12 cellular contexts compared by ENCODE assay signal in the genomic region with DNA sequence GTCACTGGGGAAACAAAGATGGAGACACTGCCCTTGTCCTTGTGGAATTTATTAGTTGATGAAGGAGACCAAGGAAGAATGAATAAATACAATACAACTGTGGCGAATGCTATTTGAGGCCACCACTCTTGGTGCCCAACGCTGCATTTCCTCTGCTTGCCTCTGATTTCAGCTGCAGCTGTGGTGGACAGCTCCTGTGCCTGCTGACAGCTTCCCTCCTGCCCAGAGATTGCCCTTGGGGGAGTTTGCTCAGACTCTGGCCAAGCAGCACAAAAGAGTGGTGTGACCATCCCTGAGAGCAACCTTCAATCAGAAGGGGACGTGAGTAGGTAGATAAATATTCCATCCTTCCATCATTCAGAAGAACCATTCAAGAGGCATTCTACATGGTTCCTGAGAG.
A peak's percentile ranks its signal among the peaks of the same experiment; 100 is the strongest.
DNase-seq lines count a peak whose midpoint lies in the region; ATAC-seq and TF ChIP-seq lines count a peak whose summit lies in the region.
"Had no signal": no experiment of that assay in that cellular context is flagged by ENCODE, and none has a peak within 500 bp of the region (broad histone marks: within the 10 kb centered on the region; RNA-seq: fewer than 3 reads in every experiment).

No MANE protein-coding gene starts in this region.

- H3K4me3 ChIP-seq in heart left ventricle = no peak overlapping the region
- H3K4me3 ChIP-seq in right atrium auricular region = no peak overlapping the region
- no peak overlapping the region for H3K4me3 ChIP-seq in astrocyte of the spinal cord (ENCODE audit: low read depth, low read length)
- H3K4me3 ChIP-seq in tibial nerve = no peak overlapping the region
- H3K4me3 ChIP-seq: transverse colon had no signal

- ATAC-seq in heart left ventricle (peak in 3 of 4 donors; percentile 65 to 83 (median 71)), esophagus mucosa (no peak)

- H3K27ac ChIP-seq in heart left ventricle (no peak overlapping the region), right atrium auricular region (no peak overlapping the region), tibial nerve (no peak overlapping the region)
- H3K27ac ChIP-seq: transverse colon had no signal

- no peak for TF ChIP-seq POLR2A in heart left ventricle (IDR thresholded peaks at IDR 0.05)
- no peak for TF ChIP-seq POLR2A in tibial nerve (IDR thresholded peaks at IDR 0.05)

- H3K4me1 ChIP-seq in heart left ventricle (no peaks in the 10 kb centered on the region), right atrium auricular region (no peaks in the 10 kb centered on the region), tibial nerve (no peaks in the 10 kb centered on the region)
- H3K4me1 ChIP-seq: transverse colon had no signal

- H3K36me3 ChIP-seq in heart left ventricle (no peaks in the 10 kb centered on the region), right atrium auricular region (no peaks in the 10 kb centered on the region), tibial nerve (no peaks in the 10 kb centered on the region)
- H3K36me3 ChIP-seq: transverse colon had no signal

- no peaks in the 10 kb centered on the region for H3K9me3 ChIP-seq in heart left ventricle
- no peaks in the 10 kb centered on the region for H3K9me3 ChIP-seq in right atrium auricular region
- H3K9me3 ChIP-seq in tibial nerve = no peaks in the 10 kb centered on the region
- H3K9me3 ChIP-seq: transverse colon had no signal

- TF ChIP-seq EP300 in tibial nerve (IDR thresholded peaks at IDR 0.05) = no peak

- in situ Hi-C loops in astrocyte of the spinal cord (cut with HindIII; ENCODE audit: low sequenced_read_pairs) = no loop called here

- 24 to 34% (median 30%) methylated on average over 3 of the region's 3 CpGs for WGBS in heart left ventricle, 4 donors
- WGBS in tibial nerve, 2 donors = 33 to 38% methylated on average over 3 of the region's 3 CpGs

- peaks cover 0 to 3% (median 0%) of the 10 kb centered on the region in 9 donors for H3K27me3 ChIP-seq in heart left ventricle
- no peaks in the 10 kb centered on the region for H3K27me3 ChIP-seq in right atrium auricular region
- no peaks in the 10 kb centered on the region for H3K27me3 ChIP-seq in tibial nerve
- H3K27me3 ChIP-seq: transverse colon had no signal

- intact Hi-C loops in heart left ventricle (cut with DNase I) = no loop called here

- DNase-seq in heart left ventricle (peak in 2 of 5 donors; percentile 24 to 33), right atrium auricular region (ENCODE audit: low spot score) (no peak), astrocyte of the spinal cord (ENCODE audit: low read depth, low spot score) (peak; percentile 4), kidney tubule cell (ENCODE audit: low spot score) (peak; percentile 17), NCI-H748 treated with DMSO at 0.1 percent for 48 hours (lab: John Stamatoyannopoulos, UW) (no peak), tibial nerve (ENCODE audit: low spot score in 2 of 2) (no peak), NCI-H2227 (lab: John Stamatoyannopoulos, UW; ENCODE audit: unreplicated experiment) (no peak)
- DNase-seq: EL, hippocampal formation, NCI-H2081, transverse colon had no signal

- TF ChIP-seq CTCF in heart left ventricle (IDR thresholded peaks at IDR 0.05) = no peak
- TF ChIP-seq CTCF in right atrium auricular region (IDR thresholded peaks at IDR 0.05) = no peak
- TF ChIP-seq CTCF in astrocyte of the spinal cord (IDR thresholded peaks at IDR 0.05; ENCODE audit: low read depth, low read length) = no peak
- no peak for TF ChIP-seq CTCF in tibial nerve (IDR thresholded peaks at IDR 0.05)

Comparison
In these comparisons a context has a peak if more than half of its experiments do, and no peak if none do; other contexts are left out.
1. DNase-seq: peak in astrocyte of the spinal cord (single experiment) and kidney tubule cell (single experiment); none in right atrium auricular region (single experiment), NCI-H748 treated with DMSO at 0.1 percent for 48 hours (single experiment), tibial nerve (0 of 2) and NCI-H2227 (single experiment).